Comparison of ENCODE assay signal across 1 cellular context in the genomic region with DNA sequence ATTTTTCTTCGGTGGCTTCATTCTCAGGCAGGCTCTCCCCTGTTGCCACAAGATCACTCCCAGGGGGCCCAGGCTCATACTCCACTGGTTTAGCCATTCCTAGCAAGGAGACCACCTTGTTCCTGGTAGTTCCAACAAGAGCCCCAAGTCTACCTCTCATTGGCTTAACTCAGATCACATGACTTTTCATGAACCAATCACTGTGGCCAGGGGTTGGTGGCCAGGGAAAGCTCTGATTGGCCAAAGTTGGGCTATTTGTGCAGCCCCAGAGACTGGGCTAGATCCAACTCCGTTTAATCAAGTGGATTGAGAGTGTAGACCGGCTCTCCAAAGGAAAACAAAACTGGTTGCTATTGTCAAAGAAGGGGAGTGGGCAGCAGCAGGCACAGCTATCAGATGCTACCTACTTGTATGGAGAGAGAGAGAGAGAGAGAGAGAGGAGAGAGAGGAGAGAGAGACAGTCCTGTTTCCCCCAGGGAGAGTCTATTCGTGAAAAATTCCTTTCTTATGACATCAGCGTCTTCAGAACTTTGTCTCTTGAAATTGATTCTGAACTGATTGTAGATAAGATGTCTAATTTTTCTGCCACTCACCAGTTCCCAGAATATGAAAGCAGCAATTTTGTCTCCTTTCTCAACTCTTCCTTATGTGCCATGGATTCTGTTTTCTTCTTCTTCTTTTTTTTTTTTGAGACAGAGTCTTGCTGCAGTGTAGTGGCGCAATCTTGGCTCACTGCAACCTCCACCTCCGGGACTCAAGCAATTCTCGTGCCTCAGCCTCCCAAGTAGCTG.
A peak's percentile ranks its signal among the peaks of the same experiment; 100 is the strongest.
TF ChIP-seq lines count a peak whose summit lies in the region.

No MANE protein-coding gene starts in this region.

TF ChIP-seq in K562, 482 proteins besides CTCF, POLR2A, EP300 and RAD21 (continued from another document and continues in another):
- TF ChIP-seq, protein P1, sequence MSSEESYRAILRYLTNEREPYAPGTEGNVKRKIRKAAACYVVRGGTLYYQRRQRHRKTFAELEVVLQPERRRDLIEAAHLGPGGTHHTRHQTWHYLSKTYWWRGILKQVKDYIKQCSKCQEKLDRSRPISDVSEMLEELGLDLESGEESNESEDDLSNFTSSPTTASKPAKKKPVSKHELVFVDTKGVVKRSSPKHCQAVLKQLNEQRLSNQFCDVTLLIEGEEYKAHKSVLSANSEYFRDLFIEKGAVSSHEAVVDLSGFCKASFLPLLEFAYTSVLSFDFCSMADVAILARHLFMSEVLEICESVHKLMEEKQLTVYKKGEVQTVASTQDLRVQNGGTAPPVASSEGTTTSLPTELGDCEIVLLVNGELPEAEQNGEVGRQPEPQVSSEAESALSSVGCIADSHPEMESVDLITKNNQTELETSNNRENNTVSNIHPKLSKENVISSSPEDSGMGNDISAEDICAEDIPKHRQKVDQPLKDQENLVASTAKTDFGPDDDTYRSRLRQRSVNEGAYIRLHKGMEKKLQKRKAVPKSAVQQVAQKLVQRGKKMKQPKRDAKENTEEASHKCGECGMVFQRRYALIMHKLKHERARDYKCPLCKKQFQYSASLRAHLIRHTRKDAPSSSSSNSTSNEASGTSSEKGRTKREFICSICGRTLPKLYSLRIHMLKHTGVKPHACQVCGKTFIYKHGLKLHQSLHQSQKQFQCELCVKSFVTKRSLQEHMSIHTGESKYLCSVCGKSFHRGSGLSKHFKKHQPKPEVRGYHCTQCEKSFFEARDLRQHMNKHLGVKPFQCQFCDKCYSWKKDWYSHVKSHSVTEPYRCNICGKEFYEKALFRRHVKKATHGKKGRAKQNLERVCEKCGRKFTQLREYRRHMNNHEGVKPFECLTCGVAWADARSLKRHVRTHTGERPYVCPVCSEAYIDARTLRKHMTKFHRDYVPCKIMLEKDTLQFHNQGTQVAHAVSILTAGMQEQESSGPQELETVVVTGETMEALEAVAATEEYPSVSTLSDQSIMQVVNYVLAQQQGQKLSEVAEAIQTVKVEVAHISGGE (CRISPR knock-in tag; IDR thresholded peaks at IDR 0.05), result no peak
- TF ChIP-seq GTF2E2 (tag; IDR thresholded peaks at IDR 0.05), result no peak
- TF ChIP-seq ZNF766 (CRISPR knock-in tag; conservative IDR thresholded peaks at IDR 0.05), result peak; percentile 57; the same call in 1 of the 2 replicates
- TF ChIP-seq ZNF707 (CRISPR knock-in tag; conservative IDR thresholded peaks at IDR 0.05), result peak; percentile 78
- TF ChIP-seq ZNF699 (CRISPR knock-in tag; IDR thresholded peaks at IDR 0.05; ENCODE audit: insufficient replicate concordance), result no peak
- TF ChIP-seq, protein P2, sequence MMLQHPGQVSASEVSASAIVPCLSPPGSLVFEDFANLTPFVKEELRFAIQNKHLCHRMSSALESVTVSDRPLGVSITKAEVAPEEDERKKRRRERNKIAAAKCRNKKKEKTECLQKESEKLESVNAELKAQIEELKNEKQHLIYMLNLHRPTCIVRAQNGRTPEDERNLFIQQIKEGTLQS (IDR thresholded peaks at IDR 0.05), result peak; percentile 92
- TF ChIP-seq, protein P2 (CRISPR knock-in tag; conservative IDR thresholded peaks at IDR 0.05), result no peak
- TF ChIP-seq E2F4 (CRISPR knock-in tag; IDR thresholded peaks at IDR 0.05; ENCODE audit: low read depth), result no peak
- TF ChIP-seq, protein P3, sequence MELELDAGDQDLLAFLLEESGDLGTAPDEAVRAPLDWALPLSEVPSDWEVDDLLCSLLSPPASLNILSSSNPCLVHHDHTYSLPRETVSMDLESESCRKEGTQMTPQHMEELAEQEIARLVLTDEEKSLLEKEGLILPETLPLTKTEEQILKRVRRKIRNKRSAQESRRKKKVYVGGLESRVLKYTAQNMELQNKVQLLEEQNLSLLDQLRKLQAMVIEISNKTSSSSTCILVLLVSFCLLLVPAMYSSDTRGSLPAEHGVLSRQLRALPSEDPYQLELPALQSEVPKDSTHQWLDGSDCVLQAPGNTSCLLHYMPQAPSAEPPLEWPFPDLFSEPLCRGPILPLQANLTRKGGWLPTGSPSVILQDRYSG (tag; conservative IDR thresholded peaks at IDR 0.05; ENCODE audit: low read depth), result no peak
- TF ChIP-seq ETV5 (CRISPR knock-in tag; IDR thresholded peaks at IDR 0.05; ENCODE audit: low read depth), result no peak
- no peak for TF ChIP-seq U2AF1 (optimal IDR thresholded peaks at IDR 0.05; ENCODE audit: low read depth, low read length)
- no peak for TF ChIP-seq BMI1 (IDR thresholded peaks at IDR 0.05; ENCODE audit: low read length)
- no peak for TF ChIP-seq IRF1 (CRISPR knock-in tag; IDR thresholded peaks at IDR 0.05; ENCODE audit: borderline replicate concordance)
- TF ChIP-seq MCM2 (IDR thresholded peaks at IDR 0.05; ENCODE audit: low read depth), result no peak
- TF ChIP-seq RFX5 (IDR thresholded peaks at IDR 0.05; ENCODE audit: low read depth, low read length), result no peak
- no peak for TF ChIP-seq NEUROD1 (IDR thresholded peaks at IDR 0.05; ENCODE audit: borderline replicate concordance, low read depth, low read length, partially characterized antibody)
- peak; percentile 59; the same call in 1 of the 2 replicates for TF ChIP-seq ZNF316 (IDR thresholded peaks at IDR 0.05)
- peak; percentile 53 for TF ChIP-seq ARID1B (IDR thresholded peaks at IDR 0.05)
- TF ChIP-seq NCOA4 (IDR thresholded peaks at IDR 0.05; ENCODE audit: partially characterized antibody), result no peak
- no peak for TF ChIP-seq SAFB2 (IDR thresholded peaks at IDR 0.05; ENCODE audit: borderline replicate concordance, low read depth, low read length, severe bottlenecking)
- TF ChIP-seq, protein P4, sequence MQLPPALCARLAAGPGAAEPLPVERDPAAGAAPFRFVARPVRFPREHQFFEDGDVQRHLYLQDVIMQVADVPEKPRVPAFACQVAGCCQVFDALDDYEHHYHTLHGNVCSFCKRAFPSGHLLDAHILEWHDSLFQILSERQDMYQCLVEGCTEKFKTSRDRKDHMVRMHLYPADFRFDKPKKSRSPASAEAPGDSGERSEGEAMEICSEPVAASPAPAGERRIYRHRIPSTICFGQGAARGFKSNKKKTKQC (CRISPR knock-in tag; IDR thresholded peaks at IDR 0.05), result no peak
- TF ChIP-seq ELF2 (CRISPR knock-in tag; IDR thresholded peaks at IDR 0.05), result no peak
- TF ChIP-seq, protein P5, sequence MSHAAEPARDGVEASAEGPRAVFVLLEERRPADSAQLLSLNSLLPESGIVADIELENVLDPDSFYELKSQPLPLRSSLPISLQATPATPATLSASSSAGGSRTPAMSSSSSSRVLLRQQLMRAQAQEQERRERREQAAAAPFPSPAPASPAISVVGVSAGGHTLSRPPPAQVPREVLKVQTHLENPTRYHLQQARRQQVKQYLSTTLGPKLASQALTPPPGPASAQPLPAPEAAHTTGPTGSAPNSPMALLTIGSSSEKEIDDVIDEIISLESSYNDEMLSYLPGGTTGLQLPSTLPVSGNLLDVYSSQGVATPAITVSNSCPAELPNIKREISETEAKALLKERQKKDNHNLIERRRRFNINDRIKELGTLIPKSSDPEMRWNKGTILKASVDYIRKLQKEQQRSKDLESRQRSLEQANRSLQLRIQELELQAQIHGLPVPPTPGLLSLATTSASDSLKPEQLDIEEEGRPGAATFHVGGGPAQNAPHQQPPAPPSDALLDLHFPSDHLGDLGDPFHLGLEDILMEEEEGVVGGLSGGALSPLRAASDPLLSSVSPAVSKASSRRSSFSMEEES (CRISPR knock-in tag; IDR thresholded peaks at IDR 0.05), result peak; percentile 95
- TF ChIP-seq THRAP3 (IDR thresholded peaks at IDR 0.05; ENCODE audit: borderline replicate concordance), result no peak
- peak; percentile 92 for TF ChIP-seq NFYB (IDR thresholded peaks at IDR 0.05; ENCODE audit: extremely low read depth, insufficient read length)
- peak; percentile 82 for TF ChIP-seq TEAD2 (tag; IDR thresholded peaks at IDR 0.05)
- TF ChIP-seq JUNB (CRISPR knock-in tag; conservative IDR thresholded peaks at IDR 0.05), result no peak
- TF ChIP-seq SMARCB1 (IDR thresholded peaks at IDR 0.05; ENCODE audit: insufficient read length, low read depth), result no peak
- TF ChIP-seq ATF7 (IDR thresholded peaks at IDR 0.05), result peak; percentile 95
- no peak for TF ChIP-seq KDM5B (IDR thresholded peaks at IDR 0.05; ENCODE audit: insufficient replicate concordance, low read depth, low read length)
- peak; percentile 22; the same call in 1 of the 2 replicates for TF ChIP-seq CEBPG (CRISPR knock-in tag; IDR thresholded peaks at IDR 0.05)
- TF ChIP-seq CEBPG (tag; conservative IDR thresholded peaks at IDR 0.05 in 1 of 2, IDR thresholded peaks at IDR 0.05 in 1 of 2), result peak; percentile 65 to 72; a peak in 3 of 4 replicates
- no peak for TF ChIP-seq EHMT2 (IDR thresholded peaks at IDR 0.05)
- TF ChIP-seq PBX2 (CRISPR knock-in tag; IDR thresholded peaks at IDR 0.05; ENCODE audit: low read depth), result no peak
- no peak for TF ChIP-seq PBX2 (tag; conservative IDR thresholded peaks at IDR 0.05; ENCODE audit: low read depth)
- TF ChIP-seq, protein P6, sequence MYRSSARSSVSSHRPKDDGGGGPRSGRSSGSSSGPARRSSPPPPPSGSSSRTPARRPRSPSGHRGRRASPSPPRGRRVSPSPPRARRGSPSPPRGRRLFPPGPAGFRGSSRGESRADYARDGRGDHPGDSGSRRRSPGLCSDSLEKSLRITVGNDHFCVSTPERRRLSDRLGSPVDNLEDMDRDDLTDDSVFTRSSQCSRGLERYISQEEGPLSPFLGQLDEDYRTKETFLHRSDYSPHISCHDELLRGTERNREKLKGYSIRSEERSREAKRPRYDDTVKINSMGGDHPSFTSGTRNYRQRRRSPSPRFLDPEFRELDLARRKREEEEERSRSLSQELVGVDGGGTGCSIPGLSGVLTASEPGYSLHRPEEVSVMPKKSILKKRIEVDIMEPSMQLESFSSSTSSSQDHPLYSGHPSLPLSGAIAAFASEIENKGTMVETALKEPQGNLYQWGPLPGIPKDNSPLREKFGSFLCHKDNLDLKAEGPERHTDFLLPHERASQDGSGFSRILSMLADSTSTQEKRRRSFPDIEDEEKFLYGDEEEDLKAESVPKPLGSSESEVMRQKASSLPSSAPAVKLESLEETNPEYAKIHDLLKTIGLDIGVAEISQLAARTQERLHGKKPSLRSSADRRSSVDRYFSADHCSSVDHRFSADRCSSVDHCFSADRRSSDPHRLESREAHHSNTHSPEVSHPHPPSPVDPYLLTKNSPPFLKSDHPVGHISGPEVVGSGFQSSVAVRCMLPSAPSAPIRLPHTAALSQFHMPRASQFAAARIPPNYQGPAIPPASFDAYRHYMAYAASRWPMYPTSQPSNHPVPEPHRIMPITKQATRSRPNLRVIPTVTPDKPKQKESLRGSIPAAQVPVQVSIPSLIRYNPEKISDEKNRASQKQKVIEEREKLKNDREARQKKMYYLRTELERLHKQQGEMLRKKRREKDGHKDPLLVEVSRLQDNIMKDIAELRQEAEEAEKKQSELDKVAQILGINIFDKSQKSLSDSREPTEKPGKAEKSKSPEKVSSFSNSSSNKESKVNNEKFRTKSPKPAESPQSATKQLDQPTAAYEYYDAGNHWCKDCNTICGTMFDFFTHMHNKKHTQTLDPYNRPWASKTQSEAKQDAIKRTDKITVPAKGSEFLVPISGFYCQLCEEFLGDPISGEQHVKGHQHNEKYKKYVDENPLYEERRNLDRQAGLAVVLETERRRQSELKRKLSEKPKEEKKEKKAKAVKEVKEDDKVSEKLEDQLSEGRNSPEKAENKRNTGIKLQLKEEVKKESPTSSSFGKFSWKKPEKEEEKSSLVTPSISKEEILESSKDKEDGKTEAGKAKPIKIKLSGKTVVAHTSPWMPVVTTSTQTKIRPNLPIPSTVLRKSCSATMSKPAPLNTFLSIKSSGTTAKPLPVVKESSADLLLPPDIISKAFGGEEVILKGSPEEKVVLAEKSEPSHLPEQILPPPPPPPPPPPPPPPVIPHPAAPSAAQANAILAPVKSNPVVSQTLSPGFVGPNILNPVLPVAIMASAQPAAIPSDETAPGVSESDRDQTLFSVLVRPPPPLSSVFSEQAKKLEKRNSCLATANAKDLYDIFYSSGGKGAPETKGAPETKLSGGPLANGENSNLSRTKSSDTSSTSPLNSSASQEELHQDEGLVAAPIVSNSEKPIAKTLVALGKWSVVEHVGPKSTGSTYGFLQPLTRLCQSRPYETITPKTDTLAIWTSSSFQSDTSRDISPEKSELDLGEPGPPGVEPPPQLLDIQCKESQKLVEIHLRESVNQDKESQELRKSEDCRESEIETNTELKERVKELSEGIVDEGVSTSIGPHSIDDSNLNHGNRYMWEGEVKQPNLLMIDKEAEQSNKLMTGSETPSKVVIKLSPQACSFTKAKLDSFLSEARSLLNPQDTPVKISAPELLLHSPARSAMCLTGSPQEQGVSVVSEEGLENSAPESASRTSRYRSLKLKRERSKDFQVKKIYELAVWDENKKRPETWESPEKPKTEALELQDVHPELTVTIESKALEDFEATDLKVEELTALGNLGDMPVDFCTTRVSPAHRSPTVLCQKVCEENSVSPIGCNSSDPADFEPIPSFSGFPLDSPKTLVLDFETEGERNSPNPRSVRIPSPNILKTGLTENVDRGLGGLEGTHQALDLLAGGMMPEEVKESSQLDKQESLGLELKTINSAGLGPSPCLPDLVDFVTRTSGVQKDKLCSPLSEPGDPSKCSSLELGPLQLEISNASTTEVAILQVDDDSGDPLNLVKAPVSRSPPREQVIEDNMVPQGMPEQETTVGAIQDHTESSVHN (IDR thresholded peaks at IDR 0.05; ENCODE audit: borderline replicate concordance in 1 of 2, low read depth in 1 of 2), result no peak
